Comparison of ENCODE assay signal across 8 cellular contexts in genomic region chr20:1103751-1104150, GRCh38.
"Had no signal": no experiment of that assay in that cellular context is flagged by ENCODE, and none has a peak within 500 bp of the region (broad histone marks: within the 10 kb centered on the region; RNA-seq: fewer than 3 reads in every experiment).

No MANE protein-coding gene starts in this region.

- H3K4me3 ChIP-seq: GM12878 had no signal

- FAIRE-seq: G401.6, GM12878, GM12891, GM12892, GM18507, GM19239 had no signal

- ATAC-seq: GM12878 had no signal

- DNase-seq: GDM1, GF-D8 had no signal
